8 cellular contexts compared by ENCODE assay signal in genomic region chr4:184733654-184734524, GRCh38. TPM values are rescaled to one million over a fixed set of nuclear protein-coding genes. Genes with fewer than 3 reads are reported as not detected.
DNase-seq lines count a peak whose midpoint lies in the region; ATAC-seq and TF ChIP-seq lines count a peak whose summit lies in the region.

A gene with protein sequence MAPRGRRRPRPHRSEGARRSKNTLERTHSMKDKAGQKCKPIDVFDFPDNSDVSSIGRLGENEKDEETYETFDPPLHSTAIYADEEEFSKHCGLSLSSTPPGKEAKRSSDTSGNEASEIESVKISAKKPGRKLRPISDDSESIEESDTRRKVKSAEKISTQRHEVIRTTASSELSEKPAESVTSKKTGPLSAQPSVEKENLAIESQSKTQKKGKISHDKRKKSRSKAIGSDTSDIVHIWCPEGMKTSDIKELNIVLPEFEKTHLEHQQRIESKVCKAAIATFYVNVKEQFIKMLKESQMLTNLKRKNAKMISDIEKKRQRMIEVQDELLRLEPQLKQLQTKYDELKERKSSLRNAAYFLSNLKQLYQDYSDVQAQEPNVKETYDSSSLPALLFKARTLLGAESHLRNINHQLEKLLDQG (minus strand): TSS chr4:184734096. CDS start chr4:184734062, 34 bp downstream.

- H3K27me3 Mint-ChIP-seq in Calu3 (ENCODE audit: unreplicated experiment) (no peaks in the 10 kb centered on the region), endothelial cell (ENCODE audit: unreplicated experiment) (no peaks in the 10 kb centered on the region), mesothelial cell of epicardium (ENCODE audit: low read depth) (no peaks in the 10 kb centered on the region)

- H3K4me3 Mint-ChIP-seq in Calu3 (ENCODE audit: low read depth, unreplicated experiment) (peak within 1 kb of the TSS; percentile 96), endothelial cell (ENCODE audit: unreplicated experiment) (peak within 1 kb of the TSS; percentile 96), mesothelial cell of epicardium (peak within 1 kb of the TSS; percentile 96)

- H3K27ac ChIP-seq in HUES64 (ENCODE audit: low read depth, low read length) = peak within 1 kb of the TSS; percentile 92
- peak within 1 kb of the TSS; percentile 81 for H3K27ac ChIP-seq in OCI-LY1 (ENCODE audit: low read depth, low read length, poor library complexity, severe bottlenecking)

- H3K27me3 ChIP-seq in HUES64 (ENCODE audit: insufficient read depth, low read length) (no peaks in the 10 kb centered on the region), OCI-LY1 (ENCODE audit: insufficient read depth, low read length) (no peaks in the 10 kb centered on the region)

- intact Hi-C loops in Calu3 (cut with micrococcal nuclease; ENCODE audit: unreplicated experiment) = no loop called here

- peaks cover 35% of the 10 kb centered on the region for H3K79me2 ChIP-seq in OCI-LY1 (ENCODE audit: insufficient read depth, low read length)

- under 1% methylated on average over 69 of the region's 69 CpGs for WGBS in HUES64

- H3K9ac ChIP-seq in HUES64 (ENCODE audit: low read depth, low read length) = peak within 1 kb of the TSS; percentile 98
- peak within 1 kb of the TSS; percentile 81 for H3K9ac ChIP-seq in OCI-LY1 (ENCODE audit: low read length)

- no peaks in the 10 kb centered on the region for H3K9me3 ChIP-seq in HUES64 (ENCODE audit: insufficient read depth, low read depth, low read length)
- H3K9me3 ChIP-seq in OCI-LY1 (ENCODE audit: low read length) = no peaks in the 10 kb centered on the region

- BruUV-seq in Calu3 (replicated peaks; lab: Mats Ljungman, UMichigan) = no TSS peak

- no peaks in the 10 kb centered on the region for H3K9me3 Mint-ChIP-seq in Calu3 (ENCODE audit: low read depth, unreplicated experiment)
- H3K9me3 Mint-ChIP-seq in endothelial cell (ENCODE audit: unreplicated experiment) = no peaks in the 10 kb centered on the region
- no peaks in the 10 kb centered on the region for H3K9me3 Mint-ChIP-seq in mesothelial cell of epicardium

- H3K9me2 ChIP-seq in OCI-LY1 (ENCODE audit: low read depth, low read length) = no peaks in the 10 kb centered on the region

- H3K4me3 ChIP-seq in HUES64 (ENCODE audit: low read length) = peak within 1 kb of the TSS; percentile 96
- peak within 1 kb of the TSS; percentile 76 for H3K4me3 ChIP-seq in OCI-LY1 (ENCODE audit: low read depth, low read length, poor library complexity, severe bottlenecking)

- H3K4me1 ChIP-seq in HUES64 (ENCODE audit: insufficient read depth, low read length) (peaks cover 29% of the 10 kb centered on the region; the same call in 1 of the 2 replicates), OCI-LY1 (ENCODE audit: insufficient read depth, low read length, severe bottlenecking) (peaks cover 52% of the 10 kb centered on the region)

- CTCF ChIA-PET in Calu3 (lab: Charles Lee) = interaction anchor here (0.5 to 1.4 kb wide), 5 partner anchors 12 to 469 kb away, joined by 3 to 13 read pairs (median 3); no protein-coding TSS in a partner anchor

- H4K20me1 ChIP-seq in OCI-LY1 (ENCODE audit: insufficient read depth, low read length) = no peaks in the 10 kb centered on the region

- H3K36me3 Mint-ChIP-seq in Calu3 (ENCODE audit: insufficient read depth, unreplicated experiment) (peaks cover 43% of the 10 kb centered on the region), endothelial cell (ENCODE audit: low read depth, unreplicated experiment) (no peaks in the 10 kb centered on the region), mesothelial cell of epicardium (peaks cover 1% of the 10 kb centered on the region)

- peak within 1 kb of the TSS; percentile 45 for H2AFZ ChIP-seq in OCI-LY1 (ENCODE audit: low read length)

- DNase-seq in Calu3 (peak; percentile 93), endothelial cell (ENCODE audit: low spot score) (peak; percentile 99), mesothelial cell of epicardium (ENCODE audit: low spot score in 2 of 2, unreplicated experiment in 2 of 2) (peak; percentile 95 to 98)
- peak; percentile 93 for DNase-seq in activated CD8-positive, alpha-beta memory T cell treated with anti-CD3 and anti-CD28 coated beads, Interleukin-2, amount 50 U/mL, for 4 hours
- peak; percentile 96 for DNase-seq in stimulated activated CD8-positive, alpha-beta memory T cell treated with anti-CD3 and anti-CD28 coated beads, Interleukin-15, amount 100 ng/mL, for 48 hours (ENCODE audit: low read depth in 2 of 2)

- ATAC-seq in GM21447 (IDR thresholded peaks at IDR 0.05; ENCODE audit: unreplicated experiment) = peak; percentile 91

- no peaks in the 10 kb centered on the region for H3F3A ChIP-seq in OCI-LY1 (ENCODE audit: insufficient read depth, low read length)

- H3K4me1 Mint-ChIP-seq in Calu3 (ENCODE audit: low read depth, unreplicated experiment) (no peaks in the 10 kb centered on the region), endothelial cell (ENCODE audit: unreplicated experiment) (peaks cover 5% of the 10 kb centered on the region), mesothelial cell of epicardium (peaks cover 30% of the 10 kb centered on the region)

- peak within 1 kb of the TSS; percentile 87 for H3K4me2 ChIP-seq in OCI-LY1 (ENCODE audit: low read length)

- H3K36me3 ChIP-seq in HUES64 (ENCODE audit: insufficient read depth, low read length) = peaks cover 27% of the 10 kb centered on the region
- peaks cover 33% of the 10 kb centered on the region for H3K36me3 ChIP-seq in OCI-LY1 (ENCODE audit: insufficient read depth, low read length)

- TF ChIP-seq CTCF in Calu3 (IDR thresholded peaks at IDR 0.05; ENCODE audit: unreplicated experiment) (no peak), OCI-LY1 (IDR thresholded peaks at IDR 0.05; ENCODE audit: low read length) (no peak), endothelial cell (IDR thresholded peaks at IDR 0.05; ENCODE audit: unreplicated experiment) (no peak), mesothelial cell of epicardium (IDR thresholded peaks at IDR 0.05; ENCODE audit: unreplicated experiment) (no peak)

- H3K27ac Mint-ChIP-seq in Calu3 (ENCODE audit: unreplicated experiment) (peak within 1 kb of the TSS; percentile 90), endothelial cell (ENCODE audit: unreplicated experiment) (no peak within 1 kb of the TSS), mesothelial cell of epicardium (peak within 1 kb of the TSS; percentile 97)

RNA-seq across cellular contexts. Expression of the gene that starts here (rescaled TPM):
- total RNA-seq in Calu3 (2022) = 61.3 and 79.2 TPM in 2 replicates
- polyA plus RNA-seq in HUES64 (2013, experiment 1 of 2) = 129 TPM
- polyA plus RNA-seq in HUES64 (2013, experiment 2 of 2) = 140 TPM
- 13.7 TPM for total RNA-seq in endothelial cell (ENCODE audit: unreplicated experiment)
- total RNA-seq in mesothelial cell of epicardium = 19.1 to 25.4 TPM (median 21.5 TPM) in 3 replicates

Comparison
In these comparisons a context has a peak if more than half of its experiments do, and no peak if none do; other contexts are left out.
1. Peak in every context shown above with its lines: DNase-seq, ATAC-seq, H3K4me3 ChIP-seq and H3K27ac ChIP-seq.